In the genomic region with DNA sequence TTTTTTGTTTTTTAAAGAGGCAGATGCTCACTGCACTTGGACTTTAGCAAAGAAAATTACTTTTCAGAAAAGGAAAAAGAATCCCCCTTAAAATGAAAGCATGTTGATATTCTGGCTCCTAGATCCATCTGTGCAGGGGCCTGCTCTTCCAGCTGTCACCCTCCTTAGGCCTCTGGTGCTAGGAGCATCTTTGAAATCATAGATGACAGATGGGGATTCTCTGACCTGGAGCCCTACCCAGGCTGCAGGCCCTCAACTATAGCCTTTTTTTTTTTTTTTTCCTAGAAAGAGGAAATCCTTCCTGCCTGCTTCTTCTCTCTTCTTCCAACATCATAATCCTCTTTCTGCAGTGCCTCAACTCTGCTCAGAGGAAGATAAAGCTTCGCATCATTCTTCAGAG, we compare ENCODE assay signal across 20 cellular contexts. TPM values are rescaled to one million over a fixed set of nuclear protein-coding genes. Genes with fewer than 3 reads are reported as not detected.
DNase-seq lines count a peak whose midpoint lies in the region; ATAC-seq and TF ChIP-seq lines count a peak whose summit lies in the region.
"Had no signal": no experiment of that assay in that cellular context is flagged by ENCODE, and none has a peak within 500 bp of the region (broad histone marks: within the 10 kb centered on the region; RNA-seq: fewer than 3 reads in every experiment).

No MANE protein-coding gene starts in this region.

- no peak overlapping the region for H3K4me3 Mint-ChIP-seq in nephron progenitor cell
- H3K4me3 Mint-ChIP-seq: T-helper 17 cell had no signal

- no peaks in the 10 kb centered on the region for H3K36me3 Mint-ChIP-seq in nephron progenitor cell (ENCODE audit: low read depth)

- H3K4me1 Mint-ChIP-seq in nephron progenitor cell = peaks cover 43% of the 10 kb centered on the region

- TF ChIP-seq CTCF in HEK293 (tag by site-specific recombination; IDR thresholded peaks at IDR 0.05) (no peak), nephron progenitor cell (IDR thresholded peaks at IDR 0.05) (no peak)

- POLR2A ChIA-PET in HEK293 (lab: Yijun Ruan, JAX) = interaction anchor here (0.7 to 3.9 kb wide), 2 partner anchors 16 to 69 kb away, joined by 3 to 23 read pairs; a partner anchor contains a TSS

- H3K4me3 ChIP-seq in HEK293 (ENCODE audit: low read depth, low read length) (no peak overlapping the region), SJCRH30 (no peak overlapping the region)
- H3K4me3 ChIP-seq: ascending aorta, colonic mucosa, pancreas, testis had no signal

- H3K36me3 ChIP-seq in HEK293 (ENCODE audit: control insufficient read depth in 2 of 2, insufficient read depth in 1 of 2, low read length in 2 of 2) (no peaks in the 10 kb centered on the region), SJCRH30 (no peaks in the 10 kb centered on the region)
- H3K36me3 ChIP-seq: ascending aorta, colonic mucosa, pancreas had no signal

- ATAC-seq in HG03025 (IDR thresholded peaks at IDR 0.05; ENCODE audit: low FRiP score, unreplicated experiment) = no peak
- ATAC-seq: pancreas, Right ventricle myocardium inferior, T-helper 17 cell had no signal

- peaks cover 14% of the 10 kb centered on the region for H3K4me1 ChIP-seq in HEK293 (ENCODE audit: control insufficient read depth, insufficient read depth, low read length)
- peaks cover 19% of the 10 kb centered on the region for H3K4me1 ChIP-seq in SJCRH30
- H3K4me1 ChIP-seq: colonic mucosa had no signal

- H3K27ac Mint-ChIP-seq in nephron progenitor cell = peak overlapping the region; percentile 98
- H3K27ac Mint-ChIP-seq: T-helper 17 cell had no signal

- peaks cover 5% of the 10 kb centered on the region for H3K9me3 Mint-ChIP-seq in nephron progenitor cell

- H3K27ac ChIP-seq in HEK293 (ENCODE audit: extremely low read depth, low read depth, low read length) = no peak overlapping the region
- no peak overlapping the region for H3K27ac ChIP-seq in SJCRH30
- H3K27ac ChIP-seq: colonic mucosa, KMS-11, pancreas, testis had no signal

- no peaks in the 10 kb centered on the region for H3K27me3 ChIP-seq in SJCRH30
- H3K27me3 ChIP-seq: ascending aorta, colonic mucosa, pancreas, testis had no signal

- H3K27me3 Mint-ChIP-seq in nephron progenitor cell (ENCODE audit: low read depth, poor library complexity) = no peaks in the 10 kb centered on the region
- H3K27me3 Mint-ChIP-seq: T-helper 17 cell had no signal

- DNase-seq in D341Med (ENCODE audit: low spot score) (peak; percentile 69), SJCRH30 (peak; percentile 13 to 56), nephron progenitor cell (no peak), NCI-H1436 (lab: John Stamatoyannopoulos, UW) (no peak), OCI-M1 (lab: John Stamatoyannopoulos, UW) (no peak)
- DNase-seq: activated CD4-positive, CD25-positive, alpha-beta regulatory T cell treated with anti-CD3 and anti-CD28 coated beads, Interleukin-2, amount 50 U/mL, for 72 hours; activated CD8-positive, alpha-beta memory T cell treated with anti-CD3 and anti-CD28 coated beads, Interleukin-2, amount 50 U/mL, for 4 hours; activated gamma-delta T cell treated with Interleukin-2 at 50 U/mL for 16 hours; colonic mucosa; NCI-H1048; pancreas; small intestine; stimulated activated CD4-positive, alpha-beta T cell treated with anti-CD3 and anti-CD28 coated beads, Interleukin-4, amount 100 ng/mL, for 4 hours; T-helper 17 cell; testis had no signal

- H3K9me3 ChIP-seq in HEK293 (ENCODE audit: control insufficient read depth, insufficient read depth, low read depth, low read length) (no peaks in the 10 kb centered on the region), SJCRH30 (replicated peaks) (no peaks in the 10 kb centered on the region)
- H3K9me3 ChIP-seq: ascending aorta, colonic mucosa, pancreas, testis had no signal

- CTCF ChIA-PET in HEK293 (lab: Yijun Ruan, JAX) = interaction anchor here (0.7 to 1.3 kb wide), 2 partner anchors 35 to 269 kb away, joined by 4 read pairs; no protein-coding TSS in a partner anchor

TF ChIP-seq in HEK293, 187 proteins besides CTCF, POLR2A, EP300 and RAD21:
- TF ChIP-seq ZNF341 (tag by site-specific recombination; IDR thresholded peaks at IDR 0.05; ENCODE audit: low read depth) (0 out of 2 replicates have a peak, but pooled peaks have one; percentile 36), ZBTB17 (tag by site-specific recombination; IDR thresholded peaks at IDR 0.05) (0 out of 2 replicates have a peak, but pooled peaks have one; percentile 27), ZNF184 (tag by site-specific recombination; IDR thresholded peaks at IDR 0.05) (no peak)
- TF ChIP-seq, protein P1, sequence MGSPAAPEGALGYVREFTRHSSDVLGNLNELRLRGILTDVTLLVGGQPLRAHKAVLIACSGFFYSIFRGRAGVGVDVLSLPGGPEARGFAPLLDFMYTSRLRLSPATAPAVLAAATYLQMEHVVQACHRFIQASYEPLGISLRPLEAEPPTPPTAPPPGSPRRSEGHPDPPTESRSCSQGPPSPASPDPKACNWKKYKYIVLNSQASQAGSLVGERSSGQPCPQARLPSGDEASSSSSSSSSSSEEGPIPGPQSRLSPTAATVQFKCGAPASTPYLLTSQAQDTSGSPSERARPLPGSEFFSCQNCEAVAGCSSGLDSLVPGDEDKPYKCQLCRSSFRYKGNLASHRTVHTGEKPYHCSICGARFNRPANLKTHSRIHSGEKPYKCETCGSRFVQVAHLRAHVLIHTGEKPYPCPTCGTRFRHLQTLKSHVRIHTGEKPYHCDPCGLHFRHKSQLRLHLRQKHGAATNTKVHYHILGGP (tag by site-specific recombination; IDR thresholded peaks at IDR 0.05) = 0 out of 2 replicates have a peak, but pooled peaks have one; percentile 26

RNA-seq across cellular contexts. Expression of a gene that starts 16.3 kb away (rescaled TPM):
- total RNA-seq in SJCRH30 (2014; rRNA removed; shearing (Covaris generic)) = 84.7 and 91.3 TPM in 2 replicates

RNA-seq across cellular contexts. Expression of a gene that starts 38.3 kb away (rescaled TPM):
- total RNA-seq in SJCRH30 (2014; rRNA removed; shearing (Covaris generic)) = 24.9 and 30.7 TPM in 2 replicates

Comparison
In these comparisons a context has a peak if more than half of its experiments do, and no peak if none do; other contexts are left out.
1. DNase-seq: peak in D341Med (single experiment) and SJCRH30 (2 of 2); none in nephron progenitor cell (single experiment), NCI-H1436 (single experiment) and OCI-M1 (single experiment).